ENCODE assay signal across 14 cellular contexts in the genomic region with DNA sequence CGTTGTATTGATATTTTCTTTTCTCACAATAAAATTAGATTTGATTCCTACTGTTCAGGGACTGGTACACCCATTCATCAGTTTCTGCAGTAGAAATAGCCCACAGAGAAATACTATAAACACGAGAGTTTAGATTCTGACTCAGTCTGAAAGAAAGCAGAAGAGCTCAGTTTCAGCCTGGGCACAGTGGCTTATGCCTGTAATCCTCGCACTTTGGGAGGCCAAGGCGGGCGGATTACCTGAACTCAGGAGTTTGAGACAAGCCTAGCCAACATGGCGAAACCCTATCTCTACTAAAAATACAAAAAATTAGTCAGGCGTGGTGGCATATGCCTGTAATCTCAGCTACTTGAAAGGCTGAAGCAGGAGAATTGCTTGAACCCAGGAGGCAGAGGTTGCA. TPM values are rescaled to one million over a fixed set of nuclear protein-coding genes. Genes with fewer than 3 reads are reported as not detected.
DNase-seq lines count a peak whose midpoint lies in the region; ATAC-seq and TF ChIP-seq lines count a peak whose summit lies in the region.
"Had no signal": no experiment of that assay in that cellular context is flagged by ENCODE, and none has a peak within 500 bp of the region (broad histone marks: within the 10 kb centered on the region; RNA-seq: fewer than 3 reads in every experiment).

No MANE protein-coding gene starts in this region.

- no peak for TF ChIP-seq CTCF in CD8-positive, alpha-beta T cell (IDR thresholded peaks at IDR 0.05)
- TF ChIP-seq CTCF in endothelial cell (IDR thresholded peaks at IDR 0.05; ENCODE audit: unreplicated experiment) (no peak), left ventricle myocardium inferior (IDR thresholded peaks at IDR 0.05; ENCODE audit: borderline replicate concordance) (no peak)

- peak overlapping the region; percentile 85 for H3K4me3 Mint-ChIP-seq in CD8-positive, alpha-beta T cell
- peak overlapping the region; percentile 99 for H3K4me3 Mint-ChIP-seq in activated naive CD8-positive, alpha-beta T cell
- no peak overlapping the region for H3K4me3 Mint-ChIP-seq in endothelial cell (ENCODE audit: unreplicated experiment)

- peaks cover 86% of the 10 kb centered on the region for H3K4me1 ChIP-seq in CD8-positive, alpha-beta T cell (ENCODE audit: insufficient read depth, low read length)
- no peaks in the 10 kb centered on the region for H3K4me1 ChIP-seq in left ventricle myocardium inferior
- H3K4me1 ChIP-seq: BLaER1, lower lobe of right lung had no signal

- H3K27me3 ChIP-seq in CD8-positive, alpha-beta T cell (ENCODE audit: insufficient read depth, low read length), result no peaks in the 10 kb centered on the region
- H3K27me3 ChIP-seq in left ventricle myocardium inferior (ENCODE audit: low read depth), result peaks cover 35% of the 10 kb centered on the region
- H3K27me3 ChIP-seq: BLaER1 had no signal

- H3K9me3 ChIP-seq in CD8-positive, alpha-beta T cell (ENCODE audit: low read length), result no peaks in the 10 kb centered on the region
- peaks cover 17% of the 10 kb centered on the region for H3K9me3 ChIP-seq in left ventricle myocardium inferior (replicated peaks)
- H3K9me3 ChIP-seq: lower lobe of right lung had no signal

- peak overlapping the region; percentile 40 for H3K4me3 ChIP-seq in CD8-positive, alpha-beta T cell (ENCODE audit: low read depth, low read length)
- no peak overlapping the region for H3K4me3 ChIP-seq in left ventricle myocardium inferior
- H3K4me3 ChIP-seq: BLaER1, lower lobe of right lung had no signal

- H3K36me3 ChIP-seq in CD8-positive, alpha-beta T cell (ENCODE audit: insufficient read depth, low read length), result peaks cover 26% of the 10 kb centered on the region
- no peaks in the 10 kb centered on the region for H3K36me3 ChIP-seq in left ventricle myocardium inferior
- H3K36me3 ChIP-seq: BLaER1, lower lobe of right lung had no signal

- CTCF ChIA-PET in CD8-positive, alpha-beta T cell (lab: Charles Lee), result interaction anchor here (0.5 to 5.9 kb wide), 14 partner anchors 12 to 125 kb away, joined by 3 to 42 read pairs (median 4); no protein-coding TSS in a partner anchor

- no peaks in the 10 kb centered on the region for H3K9me3 Mint-ChIP-seq in CD8-positive, alpha-beta T cell
- H3K9me3 Mint-ChIP-seq in activated naive CD8-positive, alpha-beta T cell (ENCODE audit: low read depth), result no peaks in the 10 kb centered on the region
- no peaks in the 10 kb centered on the region for H3K9me3 Mint-ChIP-seq in endothelial cell (ENCODE audit: unreplicated experiment)

- DNase-seq in CD8-positive, alpha-beta T cell, result no peak
- DNase-seq in middle frontal gyrus (ENCODE audit: extremely low spot score, low spot score), result no peak
- no peak for DNase-seq in endothelial cell (ENCODE audit: low spot score)
- no peak for DNase-seq in left ventricle myocardium inferior
- no peak for DNase-seq in RPMI8226
- DNase-seq: foreskin melanocyte, lower lobe of right lung, NCI-H345, SHP77 treated with DMSO at 0.1 percent for 48 hours had no signal

- no peaks in the 10 kb centered on the region for H3K27me3 Mint-ChIP-seq in CD8-positive, alpha-beta T cell (ENCODE audit: low read depth)
- no peaks in the 10 kb centered on the region for H3K27me3 Mint-ChIP-seq in activated naive CD8-positive, alpha-beta T cell
- H3K27me3 Mint-ChIP-seq in endothelial cell (ENCODE audit: unreplicated experiment), result no peaks in the 10 kb centered on the region

- H3K27ac ChIP-seq in CD8-positive, alpha-beta T cell (ENCODE audit: low read depth, low read length), result peak overlapping the region; percentile 34
- no peak overlapping the region for H3K27ac ChIP-seq in left ventricle myocardium inferior (replicated peaks)
- H3K27ac ChIP-seq: BLaER1, lower lobe of right lung had no signal

- POLR2A ChIA-PET in CD8-positive, alpha-beta T cell (lab: Charles Lee), result interaction anchor here (0.9 to 10.9 kb wide), 19 partner anchors 9 to 84 kb away, joined by 3 to 87 read pairs (median 5); partner anchors contain the start of genes GARIN3, ITK and MED7

- peaks cover 84% of the 10 kb centered on the region for H3K36me3 Mint-ChIP-seq in CD8-positive, alpha-beta T cell
- H3K36me3 Mint-ChIP-seq in activated naive CD8-positive, alpha-beta T cell, result peaks cover 54% of the 10 kb centered on the region
- no peaks in the 10 kb centered on the region for H3K36me3 Mint-ChIP-seq in endothelial cell (ENCODE audit: low read depth, unreplicated experiment)

- H3K4me1 Mint-ChIP-seq in CD8-positive, alpha-beta T cell (ENCODE audit: low read depth), result peaks cover 86% of the 10 kb centered on the region
- H3K4me1 Mint-ChIP-seq in activated naive CD8-positive, alpha-beta T cell (ENCODE audit: low read depth), result peaks cover 87% of the 10 kb centered on the region
- no peaks in the 10 kb centered on the region for H3K4me1 Mint-ChIP-seq in endothelial cell (ENCODE audit: unreplicated experiment)

- H3K27ac Mint-ChIP-seq in CD8-positive, alpha-beta T cell, result peak overlapping the region; percentile 93
- peak overlapping the region; percentile 100 for H3K27ac Mint-ChIP-seq in activated naive CD8-positive, alpha-beta T cell
- H3K27ac Mint-ChIP-seq in endothelial cell (ENCODE audit: unreplicated experiment), result no peak overlapping the region

- intact Hi-C loops in CD8-positive, alpha-beta T cell (cut with DNase I, micrococcal nuclease), result loop anchor here in 1 of 2 experiments (2.0 kb wide), 1 partner anchor 34 kb away; no protein-coding TSS in a partner anchor
- intact Hi-C loops in left ventricle myocardium inferior (cut with micrococcal nuclease), result no loop called here

- no peak for ATAC-seq in CD8-positive, alpha-beta T cell
- ATAC-seq in GM19351 (IDR thresholded peaks at IDR 0.05; ENCODE audit: unreplicated experiment), result peak; percentile 83
- peak; percentile 70 for ATAC-seq in HG03103 (IDR thresholded peaks at IDR 0.05; ENCODE audit: low read depth, unreplicated experiment)
- ATAC-seq: lower lobe of right lung had no signal

RNA-seq across cellular contexts. Expression of gene ITK, which starts 8.6 kb away (rescaled TPM):
- 100 to 1,000 TPM; 222 to 231 TPM for total RNA-seq in CD8-positive, alpha-beta T cell
- total RNA-seq in endothelial cell (ENCODE audit: unreplicated experiment) (not detected), left ventricle myocardium inferior (0.36 TPM)

RNA-seq across cellular contexts. Expression of gene GARIN3, which starts 23.2 kb away (rescaled TPM):
- not detected for total RNA-seq in CD8-positive, alpha-beta T cell
- total RNA-seq in endothelial cell (ENCODE audit: unreplicated experiment) (not detected), left ventricle myocardium inferior (not detected)
- total RNA-seq: cerebellum, lower lobe of right lung had no signal

RNA-seq across cellular contexts. Expression of gene MED7, which starts 46.6 kb away (rescaled TPM):
- total RNA-seq in CD8-positive, alpha-beta T cell, result 1 to 10 TPM; 5.4 to 5.9 TPM
- 9.5 TPM for total RNA-seq in endothelial cell (ENCODE audit: unreplicated experiment)
- 10.3 TPM for total RNA-seq in left ventricle myocardium inferior

Comparison
In these comparisons a context has a peak if more than half of its experiments do, and no peak if none do; other contexts are left out.
1. RNA of gene ITK, which starts 8.6 kb away (total RNA-seq): 222 to 231 TPM in CD8-positive, alpha-beta T cell; 0.36 TPM in left ventricle myocardium inferior (single experiment) and not detected in endothelial cell (single experiment); every median in the first group is over 100 times any median in the second.